1 cellular context compared by ENCODE assay signal in the genomic region with DNA sequence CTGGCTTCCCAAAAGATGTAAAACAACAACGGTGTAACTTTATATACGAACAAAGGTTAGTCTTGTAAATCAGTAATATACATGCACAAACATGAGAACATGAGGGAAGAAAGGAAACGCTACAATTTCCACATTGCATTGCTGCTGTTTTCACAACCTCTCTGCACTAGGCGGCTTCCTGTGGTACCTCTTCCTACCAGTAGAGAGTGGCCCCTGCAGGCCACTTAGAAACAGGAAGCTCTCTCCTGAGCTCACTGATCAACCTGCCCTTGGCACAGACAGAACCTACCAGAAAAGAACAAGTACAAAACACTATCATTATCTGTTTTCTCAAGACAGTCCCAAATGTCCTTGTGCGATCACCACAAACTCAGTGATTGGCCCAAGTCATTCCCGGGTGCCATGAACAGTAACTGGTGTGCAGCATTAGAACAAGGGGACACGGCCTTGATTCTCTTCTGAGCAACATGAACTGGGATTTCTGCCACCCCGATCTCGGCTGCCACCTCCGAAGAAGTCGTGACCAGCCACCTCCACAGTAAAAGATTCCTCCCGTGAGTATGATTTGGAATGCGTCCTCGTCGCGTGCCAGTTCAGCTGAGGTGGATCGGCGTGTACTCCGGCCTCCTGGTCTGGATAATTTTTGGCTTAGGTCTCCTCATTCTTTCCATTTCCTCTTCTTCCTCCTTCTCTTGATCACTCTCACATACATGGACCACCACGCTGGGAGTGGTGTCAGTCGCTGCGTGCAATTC.
TF ChIP-seq lines count a peak whose summit lies in the region.

No MANE protein-coding gene starts in this region.

TF ChIP-seq in endothelial cell of umbilical vein, 7 proteins besides CTCF, POLR2A, EP300 and RAD21:
- TF ChIP-seq POLR2AphosphoS5 (IDR thresholded peaks at IDR 0.05; ENCODE audit: insufficient read depth, low read depth, low read length) = no peak
- no peak for TF ChIP-seq FOS (IDR thresholded peaks at IDR 0.05; ENCODE audit: borderline replicate concordance, insufficient read depth, low read length)
- no peak for TF ChIP-seq GATA2 (IDR thresholded peaks at IDR 0.05; ENCODE audit: insufficient read depth, insufficient read length, low read depth, low read length)
- no peak for TF ChIP-seq JUN (IDR thresholded peaks at IDR 0.05; ENCODE audit: borderline replicate concordance, insufficient read depth, insufficient read length, low read depth)
- TF ChIP-seq, protein P1, sequence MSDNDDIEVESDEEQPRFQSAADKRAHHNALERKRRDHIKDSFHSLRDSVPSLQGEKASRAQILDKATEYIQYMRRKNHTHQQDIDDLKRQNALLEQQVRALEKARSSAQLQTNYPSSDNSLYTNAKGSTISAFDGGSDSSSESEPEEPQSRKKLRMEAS (IDR thresholded peaks at IDR 0.05; ENCODE audit: insufficient read depth, insufficient read length) = no peak
